In genomic region chr11:62307950-62308349, GRCh38 we compare ENCODE assay signal across 31 cellular contexts. TPM values are rescaled to one million over a fixed set of nuclear protein-coding genes. Genes with fewer than 3 reads are reported as not detected.
"Had no signal": no experiment of that assay in that cellular context is flagged by ENCODE, and none has a peak within 500 bp of the region (broad histone marks: within the 10 kb centered on the region; RNA-seq: fewer than 3 reads in every experiment).

No MANE protein-coding gene starts in this region.

- FAIRE-seq: urothelium cell line had no signal

- H3K36me3 ChIP-seq: stomach, suprapubic skin, thoracic aorta, thyroid gland, tibial artery, tibial nerve, transverse colon, upper lobe of left lung, upper lobe of right lung, uterus, vagina had no signal

- H3K4me1 ChIP-seq: stomach, suprapubic skin, testis, thyroid gland, upper lobe of right lung, uterus, vagina had no signal

- DNase-seq: stimulated activated CD4-positive, alpha-beta T cell treated with anti-CD3 and anti-CD28 coated beads, Interleukin-2, amount 100 ng/mL, for 48 hours; stimulated activated CD4-positive, alpha-beta T cell treated with anti-CD3 and anti-CD28 coated beads, Interleukin-4, amount 100 ng/mL, for 1 hour; stimulated activated CD4-positive, alpha-beta T cell treated with anti-CD3 and anti-CD28 coated beads, Interleukin-4, amount 100 ng/mL, for 24 hours; stimulated activated CD4-positive, alpha-beta T cell treated with anti-CD3 and anti-CD28 coated beads, Interleukin-4, amount 100 ng/mL, for 4 hours; stimulated activated CD8-positive, alpha-beta memory T cell treated with anti-CD3 and anti-CD28 coated beads, Interleukin-4, amount 100 ng/mL, for 48 hours; stimulated activated naive B cell treated with anti-CD40 and anti-IgM and Interleukin-4, amounts not matched to agents 10 μg/mL and 1 μg/mL and 100 μg/mL, for 72 hours; stimulated activated naive CD4-positive, alpha-beta T cell; stimulated activated naive CD4-positive, alpha-beta T cell treated with Interleukin-2 at 50 U/mL for 16 hours; stimulated activated naive CD8-positive, alpha-beta T cell treated with anti-CD3 and anti-CD28 coated beads, Interleukin-15, amount 100 ng/mL, for 72 hours; stimulated activated naive CD8-positive, alpha-beta T cell treated with anti-CD3 and anti-CD28 coated beads, Interleukin-15, Interleukin-2, amounts not matched to agents 100 U/mL and 50 U/mL, for 24 hours; stomach; substantia nigra; testis; thyroid gland; tibial artery; transverse colon; trophoblast cell; upper lobe of left lung; upper lobe of right lung; uterus had no signal

- H3K4me3 ChIP-seq: stomach, suprapubic skin, testis, thoracic aorta, thyroid gland, tibial artery, tibial nerve, transverse colon, upper lobe of left lung, upper lobe of right lung, uterus, vagina had no signal

- H3K27me3 ChIP-seq: testis, thyroid gland, uterus, vagina had no signal

- H3K27ac ChIP-seq: stomach, suprapubic skin, testis, thoracic aorta, thyroid gland, tibial artery, tibial nerve, transverse colon, upper lobe of left lung, upper lobe of right lung, uterus, vagina had no signal

- H3K9me3 ChIP-seq: suprapubic skin, testis, thoracic aorta, thyroid gland, tibial artery, transverse colon, upper lobe of right lung, uterus, vagina had no signal

- ATAC-seq: stimulated activated effector memory CD8-positive, alpha-beta T cell treated with anti-CD3 and anti-CD28 coated beads, Interleukin-12 subunit alpha, Interleukin-12 subunit beta, amount 100 ng/mL, for 72 hours; stimulated activated memory B cell treated with anti-CD40 and anti-IgM and Interleukin-4, amounts not matched to agents 10 μg/mL and 1 μg/mL and 100 μg/mL, for 72 hours; stimulated activated naive B cell treated with anti-CD40 and anti-IgM and Interleukin-4, amounts not matched to agents 10 μg/mL and 1 μg/mL and 100 μg/mL, for 72 hours; stimulated activated naive CD8-positive, alpha-beta T cell treated with anti-CD3 and anti-CD28 coated beads, Interleukin-15, amount 100 ng/mL, for 72 hours; stimulated activated naive CD8-positive, alpha-beta T cell treated with anti-CD3 and anti-CD28 coated beads, Interleukin-15, Interleukin-2, amounts not matched to agents 100 U/mL and 50 U/mL, for 24 hours; upper lobe of right lung had no signal

RNA-seq across cellular contexts. Expression of gene SCGB1D4, which starts 9.1 kb away (rescaled TPM):
- total RNA-seq: stomach, subcutaneous adipose tissue, suprapubic skin, temporal lobe, thoracic aorta, thyroid gland, tibial nerve, transverse colon, upper lobe of left lung, upper lobe of right lung, ureter, urinary bladder, vagina had no signal
- polyA plus RNA-seq: stomach, urinary bladder had no signal

RNA-seq across cellular contexts. Expression of gene SCGB2A2, which starts 38.0 kb away (rescaled TPM):
- total RNA-seq: stomach, subcutaneous adipose tissue, temporal lobe, testis, thyroid gland, tibial nerve, transverse colon, upper lobe of left lung, upper lobe of right lung, ureter, urinary bladder, uterus, vagina had no signal
- polyA plus RNA-seq: urinary bladder had no signal
